Comparison of ENCODE assay signal across 9 cellular contexts in genomic region chr5:147844846-147845245, GRCh38. TPM values are rescaled to one million over a fixed set of nuclear protein-coding genes. Genes with fewer than 3 reads are reported as not detected.
"Had no signal": no experiment of that assay in that cellular context is flagged by ENCODE, and none has a peak within 500 bp of the region (broad histone marks: within the 10 kb centered on the region; RNA-seq: fewer than 3 reads in every experiment).

No MANE protein-coding gene starts in this region.

- ATAC-seq: HepG2, K562 had no signal

- DNase-seq: IMR-90, KBM-7, KG1 had no signal

- H3K4me2 ChIP-seq: KMS-11 had no signal

- H3K4me3 ChIP-seq: K562 had no signal

- H3K9ac ChIP-seq: KMS-11 had no signal

- H3K27ac ChIP-seq: HL-60, KMS-11 had no signal

RNA-seq across cellular contexts. Expression of gene SPINK1, which starts 13.4 kb away (rescaled TPM):
- total RNA-seq: HT1080, IMR-90 had no signal

RNA-seq across cellular contexts. Expression of gene SCGB3A2, which starts 33.7 kb away (rescaled TPM):
- total RNA-seq: HepG2, HT-29, HT1080, IMR-90 had no signal
